In genomic region chr19:11227201-11227886, GRCh38 we compare ENCODE assay signal across 1 cellular context.
TF ChIP-seq lines count a peak whose summit lies in the region.

No MANE protein-coding gene starts in this region.

TF ChIP-seq in GM12878, 131 proteins besides CTCF, POLR2A, EP300 and RAD21:
- TF ChIP-seq PAX8 (IDR thresholded peaks at IDR 0.05): no peak
- 0 out of 2 replicates have a peak, but pooled peaks have one; percentile 26 for TF ChIP-seq ZBTB33 (IDR thresholded peaks at IDR 0.05)
